In genomic region chr19:55644842-55645511, GRCh38 we compare ENCODE assay signal across 10 cellular contexts. TPM values are rescaled to one million over a fixed set of nuclear protein-coding genes. Genes with fewer than 3 reads are reported as not detected.
DNase-seq lines count a peak whose midpoint lies in the region; ATAC-seq and TF ChIP-seq lines count a peak whose summit lies in the region.
"Had no signal": no experiment of that assay in that cellular context is flagged by ENCODE, and none has a peak within 500 bp of the region (broad histone marks: within the 10 kb centered on the region; RNA-seq: fewer than 3 reads in every experiment).

No MANE protein-coding gene starts in this region.

- H3K4me3 Mint-ChIP-seq in activated T-helper 17 cell treated with anti-CD3 and anti-CD28 coated beads, Interleukin-2, amount 50 U/mL, for 72 hours: peak overlapping the region; percentile 96

- H3K27ac Mint-ChIP-seq in activated T-helper 17 cell treated with anti-CD3 and anti-CD28 coated beads, Interleukin-2, amount 50 U/mL, for 72 hours: peak overlapping the region; percentile 98

- peak overlapping the region; percentile 78 for H3K4me3 ChIP-seq in AG09309 (ENCODE audit: control insufficient read depth, low read depth, low read length)
- H3K4me3 ChIP-seq in HAP-1: peak overlapping the region; percentile 78; the same call in 1 of the 2 replicates

- in situ Hi-C loops in HAP-1 (cut with MboI; ENCODE audit: low sequenced_read_pairs): no loop called here

- H3K27me3 Mint-ChIP-seq in activated T-helper 17 cell treated with anti-CD3 and anti-CD28 coated beads, Interleukin-2, amount 50 U/mL, for 72 hours: no peaks in the 10 kb centered on the region

- H3K9me3 Mint-ChIP-seq in activated T-helper 17 cell treated with anti-CD3 and anti-CD28 coated beads, Interleukin-2, amount 50 U/mL, for 72 hours: no peaks in the 10 kb centered on the region

- H3K4me1 ChIP-seq in HAP-1: peaks cover 21% of the 10 kb centered on the region

- no peak for ATAC-seq in activated T-helper 17 cell treated with anti-CD3 and anti-CD28 coated beads, Interleukin-2, amount 50 U/mL, for 72 hours (replicated peaks)

- H3K36me3 ChIP-seq in HAP-1 (replicated peaks): peaks cover 25% of the 10 kb centered on the region

- no peaks in the 10 kb centered on the region for H3K9me3 ChIP-seq in HAP-1

- DNase-seq in AG09309 (ENCODE audit: low read depth) (no peak), HAP-1 (ENCODE audit: low spot score in 2 of 2) (no peak), kidney tubule cell (ENCODE audit: low spot score) (peak; percentile 82), ecto neural progenitor cell (ENCODE audit: low spot score) (no peak), NCI-H2029 (lab: John Stamatoyannopoulos, UW) (no peak), SW 1271 (lab: John Stamatoyannopoulos, UW) (no peak), NAMALWA (ENCODE audit: low spot score) (no peak)
- DNase-seq: HCEC 1CT, NCI-H1048 had no signal

- peaks cover 73% of the 10 kb centered on the region for H3K36me3 Mint-ChIP-seq in activated T-helper 17 cell treated with anti-CD3 and anti-CD28 coated beads, Interleukin-2, amount 50 U/mL, for 72 hours (ENCODE audit: low read depth)

- H3K27me3 ChIP-seq in HAP-1 (ENCODE audit: low read depth): no peaks in the 10 kb centered on the region

- H3K4me1 Mint-ChIP-seq in activated T-helper 17 cell treated with anti-CD3 and anti-CD28 coated beads, Interleukin-2, amount 50 U/mL, for 72 hours: peaks cover 19% of the 10 kb centered on the region

- TF ChIP-seq CTCF in AG09309 (IDR thresholded peaks at IDR 0.05; ENCODE audit: control insufficient read depth, insufficient read depth, low read depth, low read length, missing control alignments): no peak

RNA-seq across cellular contexts. Expression of gene ZNF581, which starts 1.5 kb away (rescaled TPM):
- 10 to 100 TPM; 26.4 to 35.6 TPM for total RNA-seq in activated T-helper 17 cell treated with anti-CD3 and anti-CD28 coated beads, Interleukin-2, amount 50 U/mL, for 72 hours

RNA-seq across cellular contexts. Expression of gene CCDC106, which starts 3.0 kb away (rescaled TPM):
- 1 to 10 TPM; 2.4 to 2.6 TPM for total RNA-seq in activated T-helper 17 cell treated with anti-CD3 and anti-CD28 coated beads, Interleukin-2, amount 50 U/mL, for 72 hours

RNA-seq across cellular contexts. Expression of gene ZNF580, which starts 4.2 kb away (rescaled TPM):
- total RNA-seq in activated T-helper 17 cell treated with anti-CD3 and anti-CD28 coated beads, Interleukin-2, amount 50 U/mL, for 72 hours: 10 to 100 TPM; 21.9 to 22.2 TPM

RNA-seq across cellular contexts. Expression of gene U2AF2, which starts 9.9 kb away (rescaled TPM):
- total RNA-seq in activated T-helper 17 cell treated with anti-CD3 and anti-CD28 coated beads, Interleukin-2, amount 50 U/mL, for 72 hours: 100 to 1,000 TPM; 254 to 333 TPM

RNA-seq across cellular contexts. Expression of gene ZNF784, which starts 20.6 kb away (rescaled TPM):
- total RNA-seq in activated T-helper 17 cell treated with anti-CD3 and anti-CD28 coated beads, Interleukin-2, amount 50 U/mL, for 72 hours: 1 to 10 TPM; 4.6 to 5.3 TPM
